In the genomic region with DNA sequence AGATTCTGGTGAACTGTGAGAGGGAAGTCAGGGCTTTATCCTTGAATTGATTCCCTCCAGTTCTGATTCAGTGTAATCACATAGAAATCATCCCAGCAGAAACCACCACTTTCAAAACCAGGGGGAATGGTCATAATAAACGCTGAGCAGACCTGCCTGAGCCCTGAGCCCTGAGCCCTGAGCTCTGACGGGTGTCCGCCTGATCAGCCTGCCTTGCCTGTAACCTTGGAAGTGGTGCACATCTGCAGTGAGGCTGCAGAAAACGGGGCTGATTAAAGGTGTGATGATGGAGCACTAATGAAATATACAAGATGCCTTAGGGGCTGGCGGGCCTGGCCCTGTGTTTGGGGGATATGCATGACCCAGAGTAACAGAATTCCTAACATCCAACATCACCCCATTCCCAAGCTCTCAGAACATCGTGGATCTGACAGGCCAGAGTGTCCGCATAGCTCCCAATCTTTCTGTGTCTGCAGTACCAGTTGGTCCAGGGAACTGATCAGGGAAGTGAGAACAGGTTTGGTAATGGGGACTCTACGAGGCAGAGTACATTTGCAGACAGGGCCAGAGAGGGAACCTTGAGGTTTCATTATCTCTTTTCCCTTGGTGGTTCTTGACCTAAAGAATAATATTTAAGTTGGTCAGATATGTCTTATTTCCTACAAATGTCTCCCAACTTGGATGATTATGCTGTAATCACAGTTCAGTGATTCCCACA, we compare ENCODE assay signal across 15 cellular contexts. TPM values are rescaled to one million over a fixed set of nuclear protein-coding genes. Genes with fewer than 3 reads are reported as not detected.
DNase-seq lines count a peak whose midpoint lies in the region; ATAC-seq and TF ChIP-seq lines count a peak whose summit lies in the region.
"Had no signal": no experiment of that assay in that cellular context is flagged by ENCODE, and none has a peak within 500 bp of the region (broad histone marks: within the 10 kb centered on the region; RNA-seq: fewer than 3 reads in every experiment).

No MANE protein-coding gene starts in this region.

- no peaks in the 10 kb centered on the region for H3K27me3 Mint-ChIP-seq in CD8-positive, alpha-beta memory T cell

- peak; percentile 41 for DNase-seq in GM20000 (ENCODE audit: low spot score)
- no peak for DNase-seq in MM.1S
- no peak for DNase-seq in CD8-positive, alpha-beta memory T cell
- DNase-seq in posterior vena cava (ENCODE audit: low spot score), result no peak
- DNase-seq in kidney tubule cell (ENCODE audit: low spot score), result no peak
- DNase-seq: adrenal gland, cortex of kidney, NCI-H1417 treated with DMSO at 0.1 percent for 48 hours had no signal

- H3K4me2 ChIP-seq in MM.1S (ENCODE audit: low read depth, low read length), result peak overlapping the region; percentile 3; the same call in 1 of the 2 replicates
- H3K4me2 ChIP-seq: smooth muscle cell had no signal

- peaks cover 0 to 4% (median 4%) of the 10 kb centered on the region in 3 donors for H3K36me3 Mint-ChIP-seq in CD8-positive, alpha-beta memory T cell

- no peaks in the 10 kb centered on the region for H3K9me3 ChIP-seq in MM.1S (replicated peaks; ENCODE audit: insufficient read depth, low read length)
- no peaks in the 10 kb centered on the region for H3K9me3 ChIP-seq in CD8-positive, alpha-beta memory T cell (ENCODE audit: low read length)
- H3K9me3 ChIP-seq: adrenal gland, upper lobe of left lung had no signal

- H3K27me3 ChIP-seq in MM.1S (replicated peaks; ENCODE audit: insufficient read depth, low read length), result no peaks in the 10 kb centered on the region
- no peaks in the 10 kb centered on the region for H3K27me3 ChIP-seq in CD8-positive, alpha-beta memory T cell (ENCODE audit: insufficient read depth, low read length, poor library complexity, severe bottlenecking)
- H3K27me3 ChIP-seq: adrenal gland, upper lobe of left lung had no signal

- peak overlapping the region in 1 of 8 donors; percentile 11 for H3K27ac Mint-ChIP-seq in CD8-positive, alpha-beta memory T cell
- H3K27ac Mint-ChIP-seq: T-helper 1 cell treated with Interleukin-12 subunit alpha and Interleukin-12 subunit beta and Interleukin-4 antibody, amounts not matched to agents 30 μg/mL and 1 μg/mL, for 36 hours had no signal

- H4K20me1 ChIP-seq in MM.1S (ENCODE audit: insufficient read depth, low read length), result no peaks in the 10 kb centered on the region

- peaks cover 22% of the 10 kb centered on the region for H3F3A ChIP-seq in MM.1S (ENCODE audit: insufficient read depth, low read length)

- peak overlapping the region; percentile 82 for H3K27ac ChIP-seq in MM.1S (ENCODE audit: low read length)
- H3K27ac ChIP-seq in CD8-positive, alpha-beta memory T cell (ENCODE audit: low read depth, low read length), result no peak overlapping the region
- H3K27ac ChIP-seq: adrenal gland, upper lobe of left lung had no signal

- no peak for TF ChIP-seq POLR2A in GM18505 (IDR thresholded peaks at IDR 0.05; ENCODE audit: borderline replicate concordance, extremely low read depth, insufficient read depth, insufficient read length)

- H3K9me3 Mint-ChIP-seq in CD8-positive, alpha-beta memory T cell, result no peaks in the 10 kb centered on the region
- H3K9me3 Mint-ChIP-seq: neural crest cell; T-helper 1 cell treated with Interleukin-12 subunit alpha and Interleukin-12 subunit beta and Interleukin-4 antibody, amounts not matched to agents 30 μg/mL and 1 μg/mL, for 36 hours had no signal

- 0 out of 2 replicates have a peak, but pooled peaks cover 5% of the 10 kb centered on the region for H3K36me3 ChIP-seq in MM.1S (replicated peaks; ENCODE audit: insufficient read depth, low read length)
- H3K36me3 ChIP-seq in CD8-positive, alpha-beta memory T cell (ENCODE audit: insufficient read depth, low read length), result no peaks in the 10 kb centered on the region

- intact Hi-C loops in posterior vena cava (cut with DNase I), result no loop called here

- peak; percentile 20 for ATAC-seq in GM18505 (IDR thresholded peaks at IDR 0.05; ENCODE audit: unreplicated experiment)
- peak; percentile 8 for ATAC-seq in HG02943 (IDR thresholded peaks at IDR 0.05; ENCODE audit: low read depth, unreplicated experiment)
- no peak for ATAC-seq in GM21737 (IDR thresholded peaks at IDR 0.05; ENCODE audit: unreplicated experiment)

- no peak overlapping the region for H3K4me3 ChIP-seq in MM.1S (ENCODE audit: low read length)
- H3K4me3 ChIP-seq in CD8-positive, alpha-beta memory T cell (ENCODE audit: low read length), result no peak overlapping the region
- H3K4me3 ChIP-seq: adrenal gland, smooth muscle cell, upper lobe of left lung had no signal

- no peak for TF ChIP-seq CTCF in GM20000 (IDR thresholded peaks at IDR 0.05; ENCODE audit: extremely low read depth, missing control alignments)
- TF ChIP-seq CTCF in MM.1S (IDR thresholded peaks at IDR 0.05; ENCODE audit: low read length), result no peak

- H3K79me2 ChIP-seq in MM.1S (ENCODE audit: low read length), result no peaks in the 10 kb centered on the region

- peak overlapping the region; percentile 29 for H3K9ac ChIP-seq in MM.1S (ENCODE audit: low read length)

- H3K4me1 Mint-ChIP-seq in CD8-positive, alpha-beta memory T cell, result peaks cover 28 to 30% (median 29%) of the 10 kb centered on the region in 3 donors

- no peaks in the 10 kb centered on the region for H3K9me2 ChIP-seq in MM.1S (replicated peaks; ENCODE audit: insufficient read depth, low read length)

- H3K4me3 Mint-ChIP-seq in CD8-positive, alpha-beta memory T cell, result no peak overlapping the region
- H3K4me3 Mint-ChIP-seq: neural crest cell; T-helper 1 cell treated with Interleukin-12 subunit alpha and Interleukin-12 subunit beta and Interleukin-4 antibody, amounts not matched to agents 30 μg/mL and 1 μg/mL, for 36 hours had no signal

- CTCF ChIA-PET in CD8-positive, alpha-beta memory T cell (lab: Charles Lee), result interaction anchor here (0.9 to 4.2 kb wide), 10 partner anchors 10 to 767 kb away, joined by 3 to 42 read pairs (median 4); no protein-coding TSS in a partner anchor

- H2AFZ ChIP-seq in MM.1S (ENCODE audit: low read length), result no peak overlapping the region

- POLR2A ChIA-PET in CD8-positive, alpha-beta memory T cell (lab: Charles Lee), result no interaction called here

- peaks cover 50% of the 10 kb centered on the region for H3K4me1 ChIP-seq in MM.1S (ENCODE audit: low read length)
- H3K4me1 ChIP-seq in CD8-positive, alpha-beta memory T cell (ENCODE audit: insufficient read depth, low read length), result peaks cover 25% of the 10 kb centered on the region
- H3K4me1 ChIP-seq: upper lobe of left lung had no signal

RNA-seq across cellular contexts. Expression of gene KCTD18, which starts 37.8 kb away (rescaled TPM):
- total RNA-seq in CD8-positive, alpha-beta memory T cell, result 10 to 100 TPM; 14.5 to 15.3 TPM
- 14.7 TPM for polyA plus RNA-seq in CD8-positive, alpha-beta memory T cell
- total RNA-seq in posterior vena cava, result 10 to 100 TPM; 13.8 to 18.5 TPM

RNA-seq across cellular contexts. Expression of gene SGO2, which starts 53.9 kb away (rescaled TPM):
- 10 to 100 TPM; 18.6 to 19.9 TPM for total RNA-seq in CD8-positive, alpha-beta memory T cell
- polyA plus RNA-seq in CD8-positive, alpha-beta memory T cell, result 3.5 TPM
- 1 to 10 TPM; 2.3 to 2.7 TPM for total RNA-seq in posterior vena cava

Comparison
In these comparisons a context has a peak if more than half of its experiments do, and no peak if none do; other contexts are left out.
1. RNA of gene SGO2, which starts 53.9 kb away (total RNA-seq): 18.6 to 19.9 TPM in CD8-positive, alpha-beta memory T cell; 2.3 to 2.7 TPM in posterior vena cava; every median in the first group is over 4 times any median in the second.